20 cellular contexts compared by ENCODE assay signal in genomic region chr5:75756991-75757390, GRCh38. TPM values are rescaled to one million over a fixed set of nuclear protein-coding genes. Genes with fewer than 3 reads are reported as not detected.
A peak's percentile ranks its signal among the peaks of the same experiment; 100 is the strongest.
DNase-seq lines count a peak whose midpoint lies in the region; FAIRE-seq and TF ChIP-seq lines count a peak whose summit lies in the region.
"Had no signal": no experiment of that assay in that cellular context is flagged by ENCODE, and none has a peak within 500 bp of the region (broad histone marks: within the 10 kb centered on the region; RNA-seq: fewer than 3 reads in every experiment).

No MANE protein-coding gene starts in this region.

- no peak for TF ChIP-seq CTCF in epithelial cell of esophagus (IDR thresholded peaks at IDR 0.05; ENCODE audit: insufficient read depth, low read depth, low read length, missing control alignments)
- no peak for TF ChIP-seq CTCF in neural cell (IDR thresholded peaks at IDR 0.05; ENCODE audit: poor library complexity, severe bottlenecking)
- no peak for TF ChIP-seq CTCF in spleen (IDR thresholded peaks at IDR 0.05 in 8 of 11, conservative IDR thresholded peaks at IDR 0.05 in 3 of 11)
- no peak for TF ChIP-seq CTCF in D721Med (IDR thresholded peaks at IDR 0.05; ENCODE audit: insufficient read depth, missing control alignments)

- H3K27me3 ChIP-seq in neural cell (ENCODE audit: insufficient read depth, low read depth, low read length) (no peaks in the 10 kb centered on the region), spleen (replicated peaks in 1 of 7) (peaks cover 0 to 7% (median 0%) of the 10 kb centered on the region in 7 donors)
- H3K27me3 ChIP-seq: ascending aorta, upper lobe of left lung had no signal

- H3K9me2 ChIP-seq in neural cell (ENCODE audit: insufficient read depth, low read length) = no peaks in the 10 kb centered on the region

- no peak overlapping the region for H3K4me2 ChIP-seq in neural cell (ENCODE audit: low read length)
- H3K4me2 ChIP-seq: KMS-11 had no signal

- TF ChIP-seq POLR2A in spleen (IDR thresholded peaks at IDR 0.05) = no peak

- no peaks in the 10 kb centered on the region for H3F3A ChIP-seq in neural cell (ENCODE audit: insufficient read depth, low read length, poor library complexity, severe bottlenecking)

- H3K36me3 ChIP-seq in neural cell (ENCODE audit: insufficient read depth, low read length) = no peaks in the 10 kb centered on the region
- no peaks in the 10 kb centered on the region for H3K36me3 ChIP-seq in spleen
- H3K36me3 ChIP-seq: ascending aorta, SJSA1, stomach, upper lobe of left lung had no signal

- H3K79me2 ChIP-seq in neural cell (replicated peaks; ENCODE audit: insufficient read depth, low read length) = no peaks in the 10 kb centered on the region

- H4K20me1 ChIP-seq in neural cell (ENCODE audit: insufficient read depth) = no peaks in the 10 kb centered on the region

- FAIRE-seq in D721Med (lab: Jason Lieb, UNC) = no peak
- FAIRE-seq: keratinocyte had no signal

- no peak for TF ChIP-seq RAD21 in neural cell (conservative IDR thresholded peaks at IDR 0.05)

- H3K4me3 ChIP-seq in epithelial cell of esophagus (ENCODE audit: low read length) (no peak overlapping the region), neural cell (ENCODE audit: low read length) (no peak overlapping the region), spleen (no peak overlapping the region)
- H3K4me3 ChIP-seq: ascending aorta, SJSA1, stomach, upper lobe of left lung had no signal

- no peaks in the 10 kb centered on the region for H3K9me3 ChIP-seq in neural cell (ENCODE audit: low read length)
- peaks cover 0 to 4% (median 0%) of the 10 kb centered on the region in 8 donors for H3K9me3 ChIP-seq in spleen
- H3K9me3 ChIP-seq: ascending aorta, SJSA1, stomach, upper lobe of left lung had no signal

- H3K9ac ChIP-seq in neural cell (ENCODE audit: low read length) = no peak overlapping the region
- H3K9ac ChIP-seq: KMS-11 had no signal

- DNase-seq in Daoy (ENCODE audit: low read depth) = peak; percentile 62
- DNase-seq in NCI-H226 = peak; percentile 11
- DNase-seq in epithelial cell of esophagus (ENCODE audit: low read depth) = peak; percentile 18
- DNase-seq in spleen = no peak
- no peak for DNase-seq in activated naive CD4-positive, alpha-beta T cell (lab: John Stamatoyannopoulos, UW)
- no peak for DNase-seq in D721Med (ENCODE audit: insufficient read length, low spot score)
- no peak for DNase-seq in ecto neural progenitor cell (ENCODE audit: low spot score)
- DNase-seq: activated CD4-positive, alpha-beta T cell treated with anti-CD3 and anti-CD28 coated beads for 36 hours; cerebellar nuclear complex; naive B cell; NCI-H1092; NCI-H2081; NCI-H510A; stomach; upper lobe of left lung had no signal

- no peaks in the 10 kb centered on the region for H3K4me1 ChIP-seq in spleen
- H3K4me1 ChIP-seq: ascending aorta, SJSA1, stomach, upper lobe of left lung had no signal

- TF ChIP-seq EP300 in neural cell (conservative IDR thresholded peaks at IDR 0.05; ENCODE audit: poor library complexity, severe bottlenecking) = no peak

- H2AFZ ChIP-seq in neural cell (ENCODE audit: low read depth, low read length) = peak overlapping the region; percentile 7

- intact Hi-C loops in spleen (cut with DNase I; ENCODE audit: low total_unique reads) = no loop called here

- no peak overlapping the region for H3K27ac ChIP-seq in neural cell (ENCODE audit: low read length)
- no peak overlapping the region for H3K27ac ChIP-seq in spleen
- H3K27ac ChIP-seq: ascending aorta, KMS-11, SJSA1, stomach, upper lobe of left lung had no signal

TF ChIP-seq in neural cell, 6 proteins besides CTCF, POLR2A, EP300 and RAD21:
- TF ChIP-seq SMC3 (conservative IDR thresholded peaks at IDR 0.05; ENCODE audit: poor library complexity) (no peak), EZH2 (IDR thresholded peaks at IDR 0.05; ENCODE audit: borderline replicate concordance, insufficient read depth, low read length, poor library complexity, severe bottlenecking) (no peak), POLR2AphosphoS5 (IDR thresholded peaks at IDR 0.05) (no peak), TAF1 (IDR thresholded peaks at IDR 0.05; ENCODE audit: low read depth) (no peak)
TF ChIP-seq in neural cell: peak in this region for 0.

RNA-seq across cellular contexts. Expression of gene POC5, which starts 39.8 kb away (rescaled TPM):
- total RNA-seq in Daoy (2014; rRNA removed; shearing (Covaris generic)) = 45.1 and 51.1 TPM in 2 replicates
- polyA plus RNA-seq in neural cell (36.1 and 36.4 TPM in 2 replicates), spleen (10 to 100 TPM; 11.2 to 15.4 (median 13.8) TPM)
- 34.1 and 40.7 TPM in 2 replicates for polyA minus RNA-seq in neural cell
- 10 to 100 TPM; 11.8 to 36.0 (median 17.4) TPM for total RNA-seq in spleen

Comparison
In these comparisons a context has a peak if more than half of its experiments do, and no peak if none do; other contexts are left out.
1. DNase-seq: peak in Daoy (single experiment), NCI-H226 (single experiment) and epithelial cell of esophagus (single experiment); none in spleen (single experiment), activated naive CD4-positive, alpha-beta T cell (0 of 4), D721Med (single experiment) and ecto neural progenitor cell (single experiment).